Comparison of ENCODE assay signal across 2 cellular contexts in the genomic region with DNA sequence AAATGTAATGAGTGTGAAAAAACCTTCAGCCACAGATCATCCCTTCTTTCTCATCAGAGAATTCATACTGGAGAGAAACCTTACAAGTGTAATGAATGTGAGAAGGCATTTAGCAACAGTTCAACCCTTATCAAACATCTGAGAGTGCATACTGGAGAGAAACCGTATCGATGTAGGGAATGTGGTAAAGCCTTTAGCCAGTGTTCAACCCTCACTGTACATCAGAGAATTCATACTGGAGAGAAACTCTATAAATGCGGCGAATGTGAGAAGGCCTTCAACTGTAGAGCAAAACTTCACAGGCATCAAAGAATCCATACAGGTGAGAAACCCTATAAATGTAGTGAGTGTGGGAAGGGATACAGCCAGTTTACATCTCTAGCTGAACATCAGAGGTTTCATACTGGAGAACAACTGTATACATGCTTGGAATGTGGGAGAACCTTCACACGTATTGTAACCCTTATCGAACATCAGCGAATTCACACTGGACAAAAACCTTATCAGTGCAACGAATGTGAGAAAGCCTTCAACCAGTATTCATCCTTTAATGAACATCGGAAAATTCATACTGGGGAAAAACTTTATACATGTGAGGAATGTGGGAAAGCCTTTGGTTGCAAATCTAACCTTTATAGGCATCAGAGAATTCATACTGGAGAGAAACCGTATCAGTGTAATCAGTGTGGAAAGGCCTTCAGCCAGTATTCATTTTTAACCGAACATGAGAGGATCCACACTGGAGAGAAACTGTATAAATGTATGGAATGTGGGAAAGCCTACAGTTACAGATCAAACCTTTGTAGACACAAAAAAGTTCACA.
TF ChIP-seq lines count a peak whose summit lies in the region.

No MANE protein-coding gene starts in this region.

TF ChIP-seq in K562, 482 proteins besides CTCF, POLR2A, EP300 and RAD21:
- TF ChIP-seq ZNF274 (IDR thresholded peaks at IDR 0.05; ENCODE audit: borderline replicate concordance, low read depth, low read length) (peak; percentile 96), ILF3 (IDR thresholded peaks at IDR 0.05; ENCODE audit: borderline replicate concordance) (no peak)

TF ChIP-seq in liver, 16 proteins besides CTCF, POLR2A, EP300 and RAD21:
- TF ChIP-seq FOXA2 (IDR thresholded peaks at IDR 0.05), result no peak
- no peak for TF ChIP-seq HNF4A (conservative IDR thresholded peaks at IDR 0.05)
- no peak for TF ChIP-seq TAF1 (conservative IDR thresholded peaks at IDR 0.05)
- no peak for TF ChIP-seq SP1 (IDR thresholded peaks at IDR 0.05)
- no peak for TF ChIP-seq JUND (IDR thresholded peaks at IDR 0.05)
- TF ChIP-seq, protein P1, sequence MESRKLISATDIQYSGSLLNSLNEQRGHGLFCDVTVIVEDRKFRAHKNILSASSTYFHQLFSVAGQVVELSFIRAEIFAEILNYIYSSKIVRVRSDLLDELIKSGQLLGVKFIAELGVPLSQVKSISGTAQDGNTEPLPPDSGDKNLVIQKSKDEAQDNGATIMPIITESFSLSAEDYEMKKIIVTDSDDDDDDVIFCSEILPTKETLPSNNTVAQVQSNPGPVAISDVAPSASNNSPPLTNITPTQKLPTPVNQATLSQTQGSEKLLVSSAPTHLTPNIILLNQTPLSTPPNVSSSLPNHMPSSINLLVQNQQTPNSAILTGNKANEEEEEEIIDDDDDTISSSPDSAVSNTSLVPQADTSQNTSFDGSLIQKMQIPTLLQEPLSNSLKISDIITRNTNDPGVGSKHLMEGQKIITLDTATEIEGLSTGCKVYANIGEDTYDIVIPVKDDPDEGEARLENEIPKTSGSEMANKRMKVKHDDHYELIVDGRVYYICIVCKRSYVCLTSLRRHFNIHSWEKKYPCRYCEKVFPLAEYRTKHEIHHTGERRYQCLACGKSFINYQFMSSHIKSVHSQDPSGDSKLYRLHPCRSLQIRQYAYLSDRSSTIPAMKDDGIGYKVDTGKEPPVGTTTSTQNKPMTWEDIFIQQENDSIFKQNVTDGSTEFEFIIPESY (IDR thresholded peaks at IDR 0.05), result no peak
- TF ChIP-seq YY1 (IDR thresholded peaks at IDR 0.05), result no peak
- no peak for TF ChIP-seq HNF4G (IDR thresholded peaks at IDR 0.05)
- TF ChIP-seq NR2F2 (IDR thresholded peaks at IDR 0.05), result no peak
- no peak for TF ChIP-seq RXRA (IDR thresholded peaks at IDR 0.05)
TF ChIP-seq in liver: peak in this region for 0.
